In the genomic region with DNA sequence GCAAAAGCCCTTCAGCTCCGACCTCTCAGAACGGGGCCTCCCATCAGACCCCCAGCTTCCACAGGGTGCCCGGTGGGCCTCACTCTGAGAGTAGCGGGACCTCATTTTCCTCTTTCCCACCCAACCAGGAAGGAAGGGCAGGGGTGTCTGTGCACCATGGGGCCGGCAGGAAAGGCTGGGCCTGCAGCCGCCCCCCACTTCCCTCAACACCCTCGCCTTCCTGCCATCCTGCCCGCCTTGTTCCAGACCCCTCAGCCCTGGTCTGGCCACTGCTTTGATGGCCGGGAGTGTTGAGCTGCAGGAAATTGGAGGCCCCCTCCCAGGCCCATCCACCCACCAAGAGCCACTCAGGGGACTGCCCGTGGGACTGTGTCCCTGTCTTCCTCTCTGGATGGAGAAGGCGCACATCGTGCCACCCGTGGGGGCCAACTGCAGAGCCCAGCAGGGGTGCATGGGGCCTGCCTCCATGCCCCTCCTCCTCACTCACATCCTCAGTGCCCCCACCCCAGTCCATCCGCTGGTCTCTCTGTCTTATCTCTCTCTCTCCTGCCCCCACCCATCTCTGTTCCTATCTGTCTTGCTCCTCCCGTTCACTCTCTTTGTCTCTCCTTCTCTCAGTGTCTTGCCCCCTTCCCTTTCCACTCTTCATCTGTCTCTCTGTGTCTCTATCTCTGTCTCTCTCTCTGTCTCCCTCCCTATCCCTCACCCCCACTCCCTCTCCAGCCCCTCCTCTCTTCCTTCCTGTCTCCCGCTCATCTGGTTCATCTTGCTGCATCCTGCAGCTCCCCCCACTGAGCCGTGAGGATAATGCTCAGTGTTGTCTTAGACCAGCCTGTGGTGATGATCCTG, we compare ENCODE assay signal across 1 cellular context.
TF ChIP-seq lines count a peak whose summit lies in the region.

No MANE protein-coding gene starts in this region.

TF ChIP-seq in HepG2, 621 proteins besides CTCF, POLR2A, EP300 and RAD21 (continued from another document):
- TF ChIP-seq, protein P1, sequence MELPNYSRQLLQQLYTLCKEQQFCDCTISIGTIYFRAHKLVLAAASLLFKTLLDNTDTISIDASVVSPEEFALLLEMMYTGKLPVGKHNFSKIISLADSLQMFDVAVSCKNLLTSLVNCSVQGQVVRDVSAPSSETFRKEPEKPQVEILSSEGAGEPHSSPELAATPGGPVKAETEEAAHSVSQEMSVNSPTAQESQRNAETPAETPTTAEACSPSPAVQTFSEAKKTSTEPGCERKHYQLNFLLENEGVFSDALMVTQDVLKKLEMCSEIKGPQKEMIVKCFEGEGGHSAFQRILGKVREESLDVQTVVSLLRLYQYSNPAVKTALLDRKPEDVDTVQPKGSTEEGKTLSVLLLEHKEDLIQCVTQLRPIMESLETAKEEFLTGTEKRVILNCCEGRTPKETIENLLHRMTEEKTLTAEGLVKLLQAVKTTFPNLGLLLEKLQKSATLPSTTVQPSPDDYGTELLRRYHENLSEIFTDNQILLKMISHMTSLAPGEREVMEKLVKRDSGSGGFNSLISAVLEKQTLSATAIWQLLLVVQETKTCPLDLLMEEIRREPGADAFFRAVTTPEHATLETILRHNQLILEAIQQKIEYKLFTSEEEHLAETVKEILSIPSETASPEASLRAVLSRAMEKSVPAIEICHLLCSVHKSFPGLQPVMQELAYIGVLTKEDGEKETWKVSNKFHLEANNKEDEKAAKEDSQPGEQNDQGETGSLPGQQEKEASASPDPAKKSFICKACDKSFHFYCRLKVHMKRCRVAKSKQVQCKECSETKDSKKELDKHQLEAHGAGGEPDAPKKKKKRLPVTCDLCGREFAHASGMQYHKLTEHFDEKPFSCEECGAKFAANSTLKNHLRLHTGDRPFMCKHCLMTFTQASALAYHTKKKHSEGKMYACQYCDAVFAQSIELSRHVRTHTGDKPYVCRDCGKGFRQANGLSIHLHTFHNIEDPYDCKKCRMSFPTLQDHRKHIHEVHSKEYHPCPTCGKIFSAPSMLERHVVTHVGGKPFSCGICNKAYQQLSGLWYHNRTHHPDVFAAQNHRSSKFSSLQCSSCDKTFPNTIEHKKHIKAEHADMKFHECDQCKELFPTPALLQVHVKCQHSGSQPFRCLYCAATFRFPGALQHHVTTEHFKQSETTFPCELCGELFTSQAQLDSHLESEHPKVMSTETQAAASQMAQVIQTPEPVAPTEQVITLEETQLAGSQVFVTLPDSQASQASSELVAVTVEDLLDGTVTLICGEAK (IDR thresholded peaks at IDR 0.05) = 0 out of 2 replicates have a peak, but pooled peaks have one; percentile 15
- TF ChIP-seq, protein P1 (CRISPR knock-in tag; IDR thresholded peaks at IDR 0.05) = no peak
- TF ChIP-seq, protein P2, sequence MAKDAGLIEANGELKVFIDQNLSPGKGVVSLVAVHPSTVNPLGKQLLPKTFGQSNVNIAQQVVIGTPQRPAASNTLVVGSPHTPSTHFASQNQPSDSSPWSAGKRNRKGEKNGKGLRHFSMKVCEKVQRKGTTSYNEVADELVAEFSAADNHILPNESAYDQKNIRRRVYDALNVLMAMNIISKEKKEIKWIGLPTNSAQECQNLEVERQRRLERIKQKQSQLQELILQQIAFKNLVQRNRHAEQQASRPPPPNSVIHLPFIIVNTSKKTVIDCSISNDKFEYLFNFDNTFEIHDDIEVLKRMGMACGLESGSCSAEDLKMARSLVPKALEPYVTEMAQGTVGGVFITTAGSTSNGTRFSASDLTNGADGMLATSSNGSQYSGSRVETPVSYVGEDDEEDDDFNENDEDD (CRISPR knock-in tag; IDR thresholded peaks at IDR 0.05; ENCODE audit: borderline replicate concordance) = 0 out of 2 replicates have a peak, but pooled peaks have one; percentile 27
- TF ChIP-seq SAP130 (CRISPR knock-in tag; IDR thresholded peaks at IDR 0.05; ENCODE audit: low read depth) = peak; percentile 31; the same call in 1 of the 2 replicates
- TF ChIP-seq LCORL (IDR thresholded peaks at IDR 0.05) = 0 out of 2 replicates have a peak, but pooled peaks have one; percentile 5
- no peak for TF ChIP-seq LCORL (CRISPR knock-in tag; IDR thresholded peaks at IDR 0.05)
- TF ChIP-seq EED (CRISPR knock-in tag; IDR thresholded peaks at IDR 0.05) = 0 out of 2 replicates have a peak, but pooled peaks have one; percentile 34
- TF ChIP-seq, protein P3, sequence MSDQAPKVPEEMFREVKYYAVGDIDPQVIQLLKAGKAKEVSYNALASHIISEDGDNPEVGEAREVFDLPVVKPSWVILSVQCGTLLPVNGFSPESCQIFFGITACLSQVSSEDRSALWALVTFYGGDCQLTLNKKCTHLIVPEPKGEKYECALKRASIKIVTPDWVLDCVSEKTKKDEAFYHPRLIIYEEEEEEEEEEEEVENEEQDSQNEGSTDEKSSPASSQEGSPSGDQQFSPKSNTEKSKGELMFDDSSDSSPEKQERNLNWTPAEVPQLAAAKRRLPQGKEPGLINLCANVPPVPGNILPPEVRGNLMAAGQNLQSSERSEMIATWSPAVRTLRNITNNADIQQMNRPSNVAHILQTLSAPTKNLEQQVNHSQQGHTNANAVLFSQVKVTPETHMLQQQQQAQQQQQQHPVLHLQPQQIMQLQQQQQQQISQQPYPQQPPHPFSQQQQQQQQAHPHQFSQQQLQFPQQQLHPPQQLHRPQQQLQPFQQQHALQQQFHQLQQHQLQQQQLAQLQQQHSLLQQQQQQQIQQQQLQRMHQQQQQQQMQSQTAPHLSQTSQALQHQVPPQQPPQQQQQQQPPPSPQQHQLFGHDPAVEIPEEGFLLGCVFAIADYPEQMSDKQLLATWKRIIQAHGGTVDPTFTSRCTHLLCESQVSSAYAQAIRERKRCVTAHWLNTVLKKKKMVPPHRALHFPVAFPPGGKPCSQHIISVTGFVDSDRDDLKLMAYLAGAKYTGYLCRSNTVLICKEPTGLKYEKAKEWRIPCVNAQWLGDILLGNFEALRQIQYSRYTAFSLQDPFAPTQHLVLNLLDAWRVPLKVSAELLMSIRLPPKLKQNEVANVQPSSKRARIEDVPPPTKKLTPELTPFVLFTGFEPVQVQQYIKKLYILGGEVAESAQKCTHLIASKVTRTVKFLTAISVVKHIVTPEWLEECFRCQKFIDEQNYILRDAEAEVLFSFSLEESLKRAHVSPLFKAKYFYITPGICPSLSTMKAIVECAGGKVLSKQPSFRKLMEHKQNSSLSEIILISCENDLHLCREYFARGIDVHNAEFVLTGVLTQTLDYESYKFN (CRISPR knock-in tag; conservative IDR thresholded peaks at IDR 0.05) = 0 out of 2 replicates have a peak, but pooled peaks have one; percentile 22
- TF ChIP-seq MAZ (IDR thresholded peaks at IDR 0.05; ENCODE audit: borderline replicate concordance, low read depth, low read length) = no peak
- TF ChIP-seq MAZ (CRISPR knock-in tag; IDR thresholded peaks at IDR 0.05; ENCODE audit: low read depth) = 0 out of 2 replicates have a peak, but pooled peaks have one; percentile 49
- TF ChIP-seq SKI (IDR thresholded peaks at IDR 0.05; ENCODE audit: partially characterized antibody) = peak; percentile 15
- no peak for TF ChIP-seq YEATS4 (CRISPR knock-in tag; IDR thresholded peaks at IDR 0.05; ENCODE audit: borderline replicate concordance)
- TF ChIP-seq, protein P4, sequence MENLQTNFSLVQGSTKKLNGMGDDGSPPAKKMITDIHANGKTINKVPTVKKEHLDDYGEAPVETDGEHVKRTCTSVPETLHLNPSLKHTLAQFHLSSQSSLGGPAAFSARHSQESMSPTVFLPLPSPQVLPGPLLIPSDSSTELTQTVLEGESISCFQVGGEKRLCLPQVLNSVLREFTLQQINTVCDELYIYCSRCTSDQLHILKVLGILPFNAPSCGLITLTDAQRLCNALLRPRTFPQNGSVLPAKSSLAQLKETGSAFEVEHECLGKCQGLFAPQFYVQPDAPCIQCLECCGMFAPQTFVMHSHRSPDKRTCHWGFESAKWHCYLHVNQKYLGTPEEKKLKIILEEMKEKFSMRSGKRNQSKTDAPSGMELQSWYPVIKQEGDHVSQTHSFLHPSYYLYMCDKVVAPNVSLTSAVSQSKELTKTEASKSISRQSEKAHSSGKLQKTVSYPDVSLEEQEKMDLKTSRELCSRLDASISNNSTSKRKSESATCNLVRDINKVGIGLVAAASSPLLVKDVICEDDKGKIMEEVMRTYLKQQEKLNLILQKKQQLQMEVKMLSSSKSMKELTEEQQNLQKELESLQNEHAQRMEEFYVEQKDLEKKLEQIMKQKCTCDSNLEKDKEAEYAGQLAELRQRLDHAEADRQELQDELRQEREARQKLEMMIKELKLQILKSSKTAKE (CRISPR knock-in tag; IDR thresholded peaks at IDR 0.05; ENCODE audit: borderline replicate concordance) = 0 out of 2 replicates have a peak, but pooled peaks have one; percentile 54
- 0 out of 2 replicates have a peak, but pooled peaks have one; percentile 6 for TF ChIP-seq HNRNPL (IDR thresholded peaks at IDR 0.05; ENCODE audit: low read depth, low read length)
- peak; percentile 57; the same call in 1 of the 2 replicates for TF ChIP-seq ETV5 (CRISPR knock-in tag; IDR thresholded peaks at IDR 0.05; ENCODE audit: borderline replicate concordance)
- TF ChIP-seq ZNF253 (CRISPR knock-in tag; IDR thresholded peaks at IDR 0.05; ENCODE audit: borderline replicate concordance) = no peak
- TF ChIP-seq, protein P5, sequence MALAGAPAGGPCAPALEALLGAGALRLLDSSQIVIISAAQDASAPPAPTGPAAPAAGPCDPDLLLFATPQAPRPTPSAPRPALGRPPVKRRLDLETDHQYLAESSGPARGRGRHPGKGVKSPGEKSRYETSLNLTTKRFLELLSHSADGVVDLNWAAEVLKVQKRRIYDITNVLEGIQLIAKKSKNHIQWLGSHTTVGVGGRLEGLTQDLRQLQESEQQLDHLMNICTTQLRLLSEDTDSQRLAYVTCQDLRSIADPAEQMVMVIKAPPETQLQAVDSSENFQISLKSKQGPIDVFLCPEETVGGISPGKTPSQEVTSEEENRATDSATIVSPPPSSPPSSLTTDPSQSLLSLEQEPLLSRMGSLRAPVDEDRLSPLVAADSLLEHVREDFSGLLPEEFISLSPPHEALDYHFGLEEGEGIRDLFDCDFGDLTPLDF (CRISPR knock-in tag; IDR thresholded peaks at IDR 0.05) = no peak
- TF ChIP-seq ZNF24 (IDR thresholded peaks at IDR 0.05) = no peak
